In the genomic region with DNA sequence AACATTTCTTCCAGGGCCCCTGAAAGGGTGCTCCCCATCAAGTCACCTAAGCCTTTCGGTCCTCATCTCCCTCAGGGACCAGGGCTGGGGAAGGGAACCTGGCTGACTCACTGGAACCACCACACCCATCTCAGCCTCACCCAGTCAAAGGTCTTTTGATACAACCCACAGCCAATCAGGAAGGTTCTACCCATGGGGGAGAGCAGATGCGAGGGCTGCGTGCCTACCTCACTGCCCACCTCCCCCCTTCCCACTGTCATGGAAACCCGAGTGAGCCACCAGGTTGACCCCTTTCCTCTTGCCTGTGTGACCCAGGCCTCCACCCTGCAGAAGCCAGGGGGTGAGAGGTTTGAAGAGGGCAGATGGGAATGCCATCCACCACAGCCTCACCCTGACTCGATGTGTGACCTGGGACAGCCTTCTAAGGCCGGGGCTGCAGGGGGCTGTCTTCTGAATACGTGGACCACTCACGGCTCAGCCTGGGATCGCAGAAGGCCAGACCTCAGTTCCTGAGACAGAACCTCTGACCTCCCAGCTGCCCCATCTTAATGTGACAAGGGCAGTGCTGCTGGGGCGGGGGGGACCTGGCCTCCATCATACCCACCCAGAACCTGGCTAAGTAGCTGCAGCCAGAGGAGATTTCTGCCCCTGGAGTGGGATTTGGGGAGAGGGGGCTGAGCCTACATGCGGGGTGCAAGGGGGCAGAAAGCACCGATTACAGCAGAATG, we compare ENCODE assay signal across 1 cellular context.
TF ChIP-seq lines count a peak whose summit lies in the region.

No MANE protein-coding gene starts in this region.

TF ChIP-seq in SK-N-SH treated with all-trans-retinoic acid at 6 μM for 48 hours, 23 proteins besides CTCF, POLR2A, EP300 and RAD21:
- TF ChIP-seq ZFP30 (CRISPR knock-in tag; IDR thresholded peaks at IDR 0.05): 0 out of 2 replicates have a peak, but pooled peaks have one; percentile 5
- no peak for TF ChIP-seq RARB (CRISPR knock-in tag; IDR thresholded peaks at IDR 0.05)
